Comparison of ENCODE assay signal across 1 cellular context in the genomic region with DNA sequence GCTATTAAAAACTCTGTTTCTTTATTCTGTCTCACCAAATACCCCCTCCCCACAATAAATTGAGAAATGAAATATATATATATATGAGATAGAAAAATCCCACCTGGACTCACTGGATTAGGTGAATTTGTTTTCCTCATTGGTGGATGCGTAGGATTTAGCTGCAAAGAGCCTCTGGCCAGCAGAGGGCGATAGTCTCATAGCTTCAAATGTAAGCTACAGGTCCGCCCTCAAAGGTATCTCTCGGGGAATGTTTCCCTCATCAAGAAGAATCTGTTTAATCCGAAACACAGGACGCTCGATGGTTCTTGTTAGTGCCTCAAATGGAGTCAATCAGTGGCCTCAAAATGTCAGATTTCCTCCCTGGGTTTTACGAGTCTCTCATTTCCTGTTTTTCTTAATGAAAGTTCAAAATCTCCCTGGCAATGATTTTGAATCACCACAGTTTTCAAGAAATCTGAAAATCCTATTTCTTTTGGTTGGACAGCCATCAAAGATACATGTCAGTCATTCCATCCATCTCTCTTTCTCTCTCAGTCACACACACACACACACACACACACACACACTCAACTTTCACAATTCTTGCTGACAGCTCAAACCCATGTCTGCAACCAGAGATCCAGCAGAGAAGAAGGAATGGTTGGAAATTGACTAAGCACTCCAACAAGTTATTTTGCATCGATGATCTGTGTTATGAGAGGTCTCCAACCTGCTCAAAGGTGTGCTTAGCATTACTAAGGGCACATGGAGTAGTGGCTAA.
TF ChIP-seq lines count a peak whose summit lies in the region.

No MANE protein-coding gene starts in this region.

TF ChIP-seq in endothelial cell of umbilical vein, 7 proteins besides CTCF, POLR2A, EP300 and RAD21:
- TF ChIP-seq GATA2 (IDR thresholded peaks at IDR 0.05; ENCODE audit: insufficient read depth, insufficient read length, low read depth, low read length), result no peak
- TF ChIP-seq MYC (IDR thresholded peaks at IDR 0.05; ENCODE audit: low read depth, low read length), result no peak
- TF ChIP-seq MAX (IDR thresholded peaks at IDR 0.05; ENCODE audit: insufficient read depth, insufficient read length), result no peak
- no peak for TF ChIP-seq FOS (IDR thresholded peaks at IDR 0.05; ENCODE audit: borderline replicate concordance, insufficient read depth, low read length)
- no peak for TF ChIP-seq JUN (IDR thresholded peaks at IDR 0.05; ENCODE audit: borderline replicate concordance, insufficient read depth, insufficient read length, low read depth)
- no peak for TF ChIP-seq EZH2 (IDR thresholded peaks at IDR 0.05; ENCODE audit: borderline replicate concordance, low read depth, low read length, severe bottlenecking)
- TF ChIP-seq POLR2AphosphoS5 (IDR thresholded peaks at IDR 0.05; ENCODE audit: insufficient read depth, low read depth, low read length), result no peak
